ENCODE assay signal across 8 cellular contexts in the genomic region with DNA sequence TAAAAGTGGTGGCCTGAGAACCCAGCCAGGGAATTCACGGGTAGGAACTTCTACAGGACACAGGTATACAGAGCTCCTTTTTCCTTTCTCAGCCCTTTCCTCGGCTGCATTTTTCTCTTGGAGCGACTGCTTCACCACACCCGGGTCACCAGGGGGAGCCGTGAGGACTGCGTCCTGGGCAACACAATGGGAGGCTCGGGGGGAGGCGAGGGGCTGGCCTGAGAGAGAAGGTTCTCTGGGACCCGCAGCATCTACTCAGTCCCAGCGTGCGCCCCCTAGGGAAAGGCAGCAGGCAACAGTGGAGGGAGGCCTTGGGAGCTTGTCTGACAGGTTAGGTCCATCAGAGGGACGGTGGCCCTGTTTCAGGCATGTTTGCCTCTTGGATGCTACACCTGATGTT. TPM values are rescaled to one million over a fixed set of nuclear protein-coding genes. Genes with fewer than 3 reads are reported as not detected.
DNase-seq lines count a peak whose midpoint lies in the region; ATAC-seq and TF ChIP-seq lines count a peak whose summit lies in the region.
"Not testable (repeated sequence)": the region's sequence is repeated elsewhere in the genome, so short reads cannot be mapped to it uniquely, and the experiment has no call there.

No MANE protein-coding gene starts in this region.

- H4K12ac ChIP-seq in trophoblast cell (ENCODE audit: low read depth, low read length): not testable (repeated sequence)

- WGBS in iPS DF 6.9 (ENCODE audit: insufficient coverage, insufficient read length): no CpG with 5 or more reads among the region's 12 CpGs
- no CpG with 5 or more reads among the region's 12 CpGs for WGBS in trophoblast cell (ENCODE audit: extremely low coverage, insufficient coverage, insufficient read length)

- POLR2A ChIA-PET in AG04449 (lab: Yijun Ruan, JAX); PC-3 (lab: Charles Lee; ENCODE audit: unreplicated experiment); activated CD4-positive, alpha-beta memory T cell treated with anti-CD3 and anti-CD28 coated beads for 36 hours (lab: Charles Lee): not testable (repeated sequence)

- peak; percentile 66 for ATAC-seq in PC-3

- not testable (repeated sequence) for H3K4ac ChIP-seq in trophoblast cell (ENCODE audit: low read depth, low read length)

- not testable (repeated sequence) for H3K27me3 ChIP-seq in PC-3 (ENCODE audit: low read length); dorsolateral prefrontal cortex; iPS DF 6.9 (ENCODE audit: control insufficient read depth, insufficient read depth, low read length); trophoblast cell (ENCODE audit: insufficient read depth, low read length)

- H3K9me2 ChIP-seq in PC-3 (replicated peaks; ENCODE audit: low read length): not testable (repeated sequence)

- H3K27me3 Mint-ChIP-seq in activated CD4-positive, alpha-beta memory T cell treated with anti-CD3 and anti-CD28 coated beads for 36 hours: not testable (repeated sequence)

- H2BK120ac ChIP-seq in trophoblast cell (ENCODE audit: insufficient read depth, low read length, poor library complexity): not testable (repeated sequence)

- DNase-seq in AG04449 (ENCODE audit: low read depth, low spot score): not testable (repeated sequence)
- DNase-seq in M059J (ENCODE audit: low read depth) (peak; percentile 3), PC-3 (peak; percentile 35), dorsolateral prefrontal cortex (peak in 3 of 10 donors; percentile 20 to 30 (median 29)), iPS DF 6.9 (ENCODE audit: low read depth, low spot score) (peak; percentile 47), trophoblast cell (peak; percentile 43 to 68)
- DNase-seq in activated CD4-positive, alpha-beta memory T cell treated with anti-CD3 and anti-CD28 coated beads for 36 hours: peak; percentile 15

- not testable (repeated sequence) for H2BK5ac ChIP-seq in trophoblast cell (ENCODE audit: low read depth, low read length, poor library complexity)

- not testable (repeated sequence) for H2BK12ac ChIP-seq in trophoblast cell (ENCODE audit: low read length)

- not testable (repeated sequence) for H3K4me3 ChIP-seq in AG04449 (ENCODE audit: low read depth, low read length); PC-3 (ENCODE audit: low read length); dorsolateral prefrontal cortex; iPS DF 6.9 (ENCODE audit: low read length); trophoblast cell (ENCODE audit: low read depth, low read length)

- TF ChIP-seq CTCF in AG04449 (IDR thresholded peaks at IDR 0.05; ENCODE audit: insufficient read depth, low read length, missing control alignments): peak; percentile 52
- peak; percentile 32; the same call in 2 of the 3 replicates for TF ChIP-seq CTCF in GM12872 (IDR thresholded peaks at IDR 0.05; ENCODE audit: insufficient read depth, low read depth, low read length)
- peak; percentile 48 for TF ChIP-seq CTCF in PC-3 (conservative IDR thresholded peaks at IDR 0.05; ENCODE audit: low read depth, low read length)
- TF ChIP-seq CTCF in dorsolateral prefrontal cortex (IDR thresholded peaks at IDR 0.05 in 54 of 56, conservative IDR thresholded peaks at IDR 0.05 in 2 of 56; ENCODE audit: low read depth in 1 of 56, partially characterized antibody in 56 of 56): peak in 33 of 56 donors; percentile 9 to 32 (median 23)

- H4K20me1 ChIP-seq in PC-3 (ENCODE audit: low read length): not testable (repeated sequence)

- not testable (repeated sequence) for H3K4me3 Mint-ChIP-seq in activated CD4-positive, alpha-beta memory T cell treated with anti-CD3 and anti-CD28 coated beads for 36 hours

- H3K18ac ChIP-seq in trophoblast cell (ENCODE audit: low read length): not testable (repeated sequence)

- H3K27ac ChIP-seq in PC-3 (ENCODE audit: low read length); iPS DF 6.9 (ENCODE audit: low read length); trophoblast cell (ENCODE audit: low read depth, low read length): not testable (repeated sequence)
- peak overlapping the region in 1 of 59 donors; percentile 37 for H3K27ac ChIP-seq in dorsolateral prefrontal cortex

- not testable (repeated sequence) for H3F3A ChIP-seq in PC-3 (ENCODE audit: low read length, unreplicated experiment)

- not testable (repeated sequence) for H3K36me3 ChIP-seq in PC-3 (ENCODE audit: low read depth, low read length); iPS DF 6.9 (ENCODE audit: control insufficient read depth, insufficient read depth, low read length)
- peaks cover 12 to 13% of the 10 kb centered on the region in 2 experiments for H3K36me3 ChIP-seq in trophoblast cell (ENCODE audit: control insufficient read depth in 1 of 2, insufficient read depth in 2 of 2, low read length in 2 of 2)

- H3K36me3 Mint-ChIP-seq in activated CD4-positive, alpha-beta memory T cell treated with anti-CD3 and anti-CD28 coated beads for 36 hours: not testable (repeated sequence)

- H3K9me3 ChIP-seq in PC-3 (ENCODE audit: low read length); iPS DF 6.9 (ENCODE audit: control insufficient read depth, insufficient read depth, low read length); trophoblast cell (ENCODE audit: insufficient read depth, low read depth, low read length): not testable (repeated sequence)

- not testable (repeated sequence) for H3K27ac Mint-ChIP-seq in activated CD4-positive, alpha-beta memory T cell treated with anti-CD3 and anti-CD28 coated beads for 36 hours

- H4K8ac ChIP-seq in trophoblast cell (ENCODE audit: low read depth, low read length): not testable (repeated sequence)

- H3K14ac ChIP-seq in trophoblast cell (ENCODE audit: low read length): not testable (repeated sequence)

- H3K9me3 Mint-ChIP-seq in activated CD4-positive, alpha-beta memory T cell treated with anti-CD3 and anti-CD28 coated beads for 36 hours: not testable (repeated sequence)

- H3K4me1 ChIP-seq in PC-3 (ENCODE audit: insufficient read depth, low read length); iPS DF 6.9 (ENCODE audit: control insufficient read depth, insufficient read depth, low read length); trophoblast cell (ENCODE audit: control insufficient read depth in 1 of 2, insufficient read depth in 2 of 2, low read length in 2 of 2): not testable (repeated sequence)

- not testable (repeated sequence) for BruUV-seq in PC-3 (replicated peaks; lab: Mats Ljungman, UMichigan)

- H3K23ac ChIP-seq in trophoblast cell (ENCODE audit: low read length): not testable (repeated sequence)

- not testable (repeated sequence) for H3K79me1 ChIP-seq in trophoblast cell (ENCODE audit: low read length)

- not testable (repeated sequence) for H3K9ac ChIP-seq in PC-3 (ENCODE audit: low read length); trophoblast cell (ENCODE audit: low read length)

- not testable (repeated sequence) for H2AFZ ChIP-seq in PC-3 (ENCODE audit: low read length); trophoblast cell (ENCODE audit: insufficient read depth, low read length, poor library complexity)

- not testable (repeated sequence) for H3K4me1 Mint-ChIP-seq in activated CD4-positive, alpha-beta memory T cell treated with anti-CD3 and anti-CD28 coated beads for 36 hours (ENCODE audit: low read depth)

- H3K79me2 ChIP-seq in PC-3 (ENCODE audit: low read length); trophoblast cell (ENCODE audit: control insufficient read depth, insufficient read depth, low read length, poor library complexity): not testable (repeated sequence)

- intact Hi-C loops in PC-3 (cut with micrococcal nuclease); activated CD4-positive, alpha-beta memory T cell treated with anti-CD3 and anti-CD28 coated beads for 36 hours (cut with micrococcal nuclease); dorsolateral prefrontal cortex (cut with DNase I): not testable (repeated sequence)

- H3K4me2 ChIP-seq in PC-3 (ENCODE audit: low read length); trophoblast cell (ENCODE audit: low read length): not testable (repeated sequence)

- not testable (repeated sequence) for H2AK5ac ChIP-seq in trophoblast cell (ENCODE audit: low read length)

- not testable (repeated sequence) for H4K91ac ChIP-seq in trophoblast cell (ENCODE audit: low read depth, low read length)

- CTCF ChIA-PET in AG04449 (lab: Yijun Ruan, JAX): interaction anchor here (0.6 to 1.2 kb wide), 2 partner anchors 15 to 21 kb away, joined by 3 to 5 read pairs; no protein-coding TSS in a partner anchor
- CTCF ChIA-PET in PC-3 (lab: Charles Lee); activated CD4-positive, alpha-beta memory T cell treated with anti-CD3 and anti-CD28 coated beads for 36 hours (lab: Charles Lee): not testable (repeated sequence)

RNA-seq across cellular contexts. Expression of gene RABL2B, which starts 8.3 kb away (rescaled TPM):
- 7.9 and 9.8 TPM in 2 replicates for total RNA-seq in M059J (2014; rRNA removed; shearing (Covaris generic))
- 6.3 and 6.6 TPM in 2 replicates for total RNA-seq in PC-3 (2014; rRNA removed)
- 10 to 100 TPM; 20.0 to 21.8 TPM for total RNA-seq in activated CD4-positive, alpha-beta memory T cell treated with anti-CD3 and anti-CD28 coated beads for 36 hours
- 10 to 100 TPM; 40.2 to 93.2 (median 62.7) TPM for total RNA-seq in dorsolateral prefrontal cortex
- polyA plus RNA-seq in trophoblast cell (2013): 21.8 and 22.7 TPM in 2 replicates

RNA-seq across cellular contexts. Expression of gene ACR, which starts 37.1 kb away (rescaled TPM):
- not detected in 2 replicates for total RNA-seq in M059J (2014; rRNA removed; shearing (Covaris generic))
- not detected in 2 replicates for total RNA-seq in PC-3 (2014; rRNA removed)
- total RNA-seq in activated CD4-positive, alpha-beta memory T cell treated with anti-CD3 and anti-CD28 coated beads for 36 hours: not detected
- total RNA-seq in dorsolateral prefrontal cortex: 1 to 10 TPM in 55 of 120 experiments, under 1 TPM in 41, not detected in 24; 0.33 to 2.9 (median 1.1) TPM
- polyA plus RNA-seq in trophoblast cell (2013): 0.07 TPM in 1 of 2 replicates, not detected in the other
